In the genomic region with DNA sequence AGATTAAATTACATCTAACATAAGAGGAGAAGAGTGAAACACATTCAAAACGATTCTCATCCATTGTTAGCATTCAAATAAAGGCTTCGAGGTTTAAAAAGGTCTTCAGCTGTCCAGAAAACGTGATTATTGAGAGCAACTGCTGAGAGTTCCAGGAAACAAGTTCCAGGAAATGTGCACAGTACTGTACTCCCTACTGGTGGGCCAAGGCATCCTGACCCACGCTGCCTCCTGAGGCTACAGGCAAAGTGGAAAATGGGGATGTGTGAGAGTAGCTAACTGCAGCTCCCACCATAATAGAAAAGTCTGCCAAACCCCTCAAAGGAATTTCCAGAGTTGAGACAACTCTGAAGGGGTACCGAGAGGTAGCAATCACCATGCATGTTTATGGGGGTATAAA, we compare ENCODE assay signal across 12 cellular contexts. TPM values are rescaled to one million over a fixed set of nuclear protein-coding genes. Genes with fewer than 3 reads are reported as not detected.
A peak's percentile ranks its signal among the peaks of the same experiment; 100 is the strongest.
DNase-seq lines count a peak whose midpoint lies in the region; ATAC-seq and TF ChIP-seq lines count a peak whose summit lies in the region.
"Had no signal": no experiment of that assay in that cellular context is flagged by ENCODE, and none has a peak within 500 bp of the region (broad histone marks: within the 10 kb centered on the region; RNA-seq: fewer than 3 reads in every experiment).

No MANE protein-coding gene starts in this region.

- no peak overlapping the region for H3K23ac ChIP-seq in H9 (ENCODE audit: insufficient read length, low read depth, low read length)

- ATAC-seq in activated CD8-positive, alpha-beta T cell treated with anti-CD3 and anti-CD28 coated beads for 36 hours, result no peak
- ATAC-seq: SK-N-SH treated with all-trans-retinoic acid at 6 μM for 48 hours had no signal

- no peak overlapping the region for H4K91ac ChIP-seq in H9 (ENCODE audit: insufficient read length, low read depth, low read length)

- POLR2A ChIA-PET in activated CD8-positive, alpha-beta T cell treated with anti-CD3 and anti-CD28 coated beads for 36 hours (lab: Charles Lee), result interaction anchor here (0.6 to 2.4 kb wide), 6 partner anchors 10 to 176 kb away, joined by 3 to 9 read pairs (median 5); no protein-coding TSS in a partner anchor

- no peak overlapping the region for H3K14ac ChIP-seq in H9 (ENCODE audit: insufficient read depth, low read length)

- H3K27ac ChIP-seq in H9 (ENCODE audit: insufficient read length, low read depth, low read length) (no peak overlapping the region), mucosa of rectum (ENCODE audit: low read depth in 2 of 2, low read length in 2 of 2) (peak overlapping the region in 1 of 2 donors; percentile 75), transverse colon (peak overlapping the region in 1 of 4 donors; percentile 65)

- no peak overlapping the region for H2BK15ac ChIP-seq in H9 (ENCODE audit: low read depth, low read length)

- H3K9me3 Mint-ChIP-seq in H9, result no peaks in the 10 kb centered on the region; a peak in 1 of 5 replicates
- peaks cover 3% of the 10 kb centered on the region for H3K9me3 Mint-ChIP-seq in activated CD8-positive, alpha-beta T cell treated with anti-CD3 and anti-CD28 coated beads for 36 hours

- DNase-seq in AML-193 (lab: John Stamatoyannopoulos, UW) (peak; percentile 9 to 20), H9 (no peak), NOMO-1 treated with DMSO at 0.1 percent for 48 hours (lab: John Stamatoyannopoulos, UW; ENCODE audit: unreplicated experiment) (no peak), transverse colon (no peak), 8988T (no peak)
- no peak for DNase-seq in activated CD8-positive, alpha-beta T cell treated with anti-CD3 and anti-CD28 coated beads for 36 hours
- no peak for DNase-seq in activated CD4-positive, CD25-positive, alpha-beta regulatory T cell treated with anti-CD3 and anti-CD28 coated beads, Interleukin-2, amount 50 U/mL, for 72 hours
- DNase-seq: DMS153, NCI-H1694 treated with DMSO at 0.1 percent for 48 hours had no signal

- no CpG with 5 or more reads among the region's 5 CpGs for WGBS in H9 (ENCODE audit: extremely low coverage, insufficient read length, low lambda C conversion rate)
- 25 to 39% methylated on average over 4 to 5 of the region's 5 CpGs for WGBS in transverse colon (ENCODE audit: low coverage in 1 of 2), 2 donors

- TF ChIP-seq POLR2A in transverse colon (IDR thresholded peaks at IDR 0.05), result no peak

- no peak for TF ChIP-seq EP300 in transverse colon (IDR thresholded peaks at IDR 0.05; ENCODE audit: low read depth)

- TF ChIP-seq CTCF in H9 (conservative IDR thresholded peaks at IDR 0.05) (no peak), transverse colon (IDR thresholded peaks at IDR 0.05) (no peak)
- no peak for TF ChIP-seq CTCF in activated CD8-positive, alpha-beta T cell treated with anti-CD3 and anti-CD28 coated beads for 36 hours (IDR thresholded peaks at IDR 0.05)

- no peak overlapping the region for H2BK20ac ChIP-seq in H9 (ENCODE audit: low read depth, low read length, poor library complexity, severe bottlenecking)

- in situ Hi-C loops in transverse colon (cut with MboI; ENCODE audit: low pct_ligation_motif_present in 1 of 4, low pct_unique_long_range_greater_than_20kb in 1 of 4, low sequenced_read_pairs in 3 of 4), result no loop called here

- no peaks in the 10 kb centered on the region for H3K79me1 ChIP-seq in H9 (ENCODE audit: insufficient read depth, low read depth, low read length, poor library complexity, severe bottlenecking)

- no peak overlapping the region for H3K18ac ChIP-seq in H9 (ENCODE audit: insufficient read length, low read depth, low read length)

- H3K79me2 ChIP-seq in H9 (ENCODE audit: insufficient read depth, low read length), result peaks cover 6% of the 10 kb centered on the region; the same call in 1 of the 2 replicates
- H3K79me2 ChIP-seq: parathyroid adenoma had no signal

- peak overlapping the region; percentile 67 to 83 for H3K4me3 ChIP-seq in mucosa of rectum (ENCODE audit: low read length in 2 of 2)
- H3K4me3 ChIP-seq in transverse colon, result peak overlapping the region in 1 of 4 donors; percentile 51

- H3K36me3 ChIP-seq in mucosa of rectum (ENCODE audit: control insufficient read depth in 2 of 2, insufficient read depth in 2 of 2, low read length in 2 of 2), result no peaks in the 10 kb centered on the region
- H3K36me3 ChIP-seq in transverse colon, result no peaks in the 10 kb centered on the region

- H4K5ac ChIP-seq in H9 (ENCODE audit: insufficient read length, low read depth, low read length), result no peak overlapping the region

- H2BK12ac ChIP-seq in H9 (ENCODE audit: insufficient read length, low read depth, low read length), result no peak overlapping the region

- intact Hi-C loops in activated CD8-positive, alpha-beta T cell treated with anti-CD3 and anti-CD28 coated beads for 36 hours (cut with micrococcal nuclease), result loop anchor here (1.0 to 5.0 kb wide), 4 partner anchors 27 to 176 kb away; no protein-coding TSS in a partner anchor
- intact Hi-C loops in transverse colon (cut with DNase I; ENCODE audit: low total_unique reads), result no loop called here

- peaks cover 16% of the 10 kb centered on the region for H3K23me2 ChIP-seq in H9 (ENCODE audit: insufficient read length, low read depth, low read length, poor library complexity, severe bottlenecking)

- H3K36me3 Mint-ChIP-seq in H9 (ENCODE audit: insufficient read depth in 1 of 3, low read depth in 3 of 3), result no peaks in the 10 kb centered on the region; a peak in 1 of 7 replicates
- H3K36me3 Mint-ChIP-seq in activated CD8-positive, alpha-beta T cell treated with anti-CD3 and anti-CD28 coated beads for 36 hours (ENCODE audit: low read depth), result peaks cover 5% of the 10 kb centered on the region

- no peak overlapping the region for H2AFZ ChIP-seq in H9 (ENCODE audit: low read length)

- peak overlapping the region; percentile 84 to 95; a peak in 3 of 5 replicates for H3K4me3 Mint-ChIP-seq in H9
- H3K4me3 Mint-ChIP-seq in activated CD8-positive, alpha-beta T cell treated with anti-CD3 and anti-CD28 coated beads for 36 hours, result peak overlapping the region; percentile 93

- peak overlapping the region; percentile 99 for H3K4me2 ChIP-seq in H9 (ENCODE audit: insufficient read depth, insufficient read length, low read length)

- no peak overlapping the region for H2BK5ac ChIP-seq in H9 (ENCODE audit: insufficient read length, low read length)

- no peak overlapping the region for H2BK120ac ChIP-seq in H9 (ENCODE audit: low read depth, low read length, poor library complexity, severe bottlenecking)

- H3K56ac ChIP-seq in H9 (ENCODE audit: insufficient read length, low read depth, low read length), result no peak overlapping the region

- no peak overlapping the region for H3K4ac ChIP-seq in H9 (ENCODE audit: low read depth, low read length)

- H3T11ph ChIP-seq in H9 (ENCODE audit: low read length), result no peak overlapping the region

- H4K20me1 ChIP-seq in H9 (ENCODE audit: control insufficient read depth, insufficient read depth, insufficient read length), result no peaks in the 10 kb centered on the region

- CTCF ChIA-PET in activated CD8-positive, alpha-beta T cell treated with anti-CD3 and anti-CD28 coated beads for 36 hours (lab: Charles Lee), result interaction anchor here (1.1 to 3.2 kb wide), 12 partner anchors 9 to 181 kb away, joined by 3 to 31 read pairs (median 6); no protein-coding TSS in a partner anchor

- no peak overlapping the region for H3K27ac Mint-ChIP-seq in H9
- H3K27ac Mint-ChIP-seq in activated CD8-positive, alpha-beta T cell treated with anti-CD3 and anti-CD28 coated beads for 36 hours, result peak overlapping the region; percentile 98

- H3K4me1 ChIP-seq in H9 (ENCODE audit: insufficient read depth, low read length) (no peaks in the 10 kb centered on the region; the same call in none of the 2 replicates), mucosa of rectum (ENCODE audit: control insufficient read depth in 2 of 2, insufficient read depth in 2 of 2, low read length in 2 of 2) (peaks cover 4% of the 10 kb centered on the region in 2 donors), transverse colon (peaks cover 0 to 14% (median 9%) of the 10 kb centered on the region in 4 donors)
- H3K4me1 ChIP-seq: parathyroid adenoma had no signal

- H3K27me3 Mint-ChIP-seq in H9 (ENCODE audit: low read depth), result peaks cover 19% of the 10 kb centered on the region
- no peaks in the 10 kb centered on the region for H3K27me3 Mint-ChIP-seq in activated CD8-positive, alpha-beta T cell treated with anti-CD3 and anti-CD28 coated beads for 36 hours

- H3K4me1 Mint-ChIP-seq in H9, result peaks cover 13 to 21% of the 10 kb centered on the region in 2 experiments
- H3K4me1 Mint-ChIP-seq in activated CD8-positive, alpha-beta T cell treated with anti-CD3 and anti-CD28 coated beads for 36 hours (ENCODE audit: low read depth), result peaks cover 32% of the 10 kb centered on the region

- H3K9me3 ChIP-seq in H9 (ENCODE audit: control insufficient read depth, low read depth, low read length), result no peaks in the 10 kb centered on the region
- no peaks in the 10 kb centered on the region for H3K9me3 ChIP-seq in mucosa of rectum (ENCODE audit: control insufficient read depth in 2 of 2, low read length in 2 of 2)
- no peaks in the 10 kb centered on the region for H3K9me3 ChIP-seq in transverse colon

- H3K9ac ChIP-seq in H9 (ENCODE audit: extremely low read depth, insufficient read length, low read length), result no peak overlapping the region
- H3K9ac ChIP-seq in mucosa of rectum (ENCODE audit: low read depth in 1 of 2, low read length in 2 of 2), result no peak overlapping the region
- H3K9ac ChIP-seq: parathyroid adenoma had no signal

- H4K8ac ChIP-seq in H9 (replicated peaks; ENCODE audit: insufficient read length, low read depth, low read length), result no peak overlapping the region

- no peaks in the 10 kb centered on the region; the same call in 1 of the 2 replicates for H3K27me3 ChIP-seq in H9 (ENCODE audit: insufficient read depth, low read length)
- H3K27me3 ChIP-seq in mucosa of rectum (ENCODE audit: control insufficient read depth in 2 of 2, insufficient read depth in 2 of 2, low read length in 2 of 2), result peaks cover 8 to 13% of the 10 kb centered on the region in 2 donors
- H3K27me3 ChIP-seq in transverse colon, result peaks cover 47% of the 10 kb centered on the region

- H2AK5ac ChIP-seq in H9 (ENCODE audit: insufficient read length, low read length), result no peak overlapping the region

RNA-seq across cellular contexts. Expression of a gene that starts 2.0 kb away (rescaled TPM):
- total RNA-seq in H9 (2021) (4.5 and 5.1 TPM in 2 replicates), transverse colon (100 to 1,000 TPM in 3 of 4 donors, 10 to 100 TPM in 1; 44.1 to 123 (median 111) TPM)
- 1 to 10 TPM; 5.3 to 6.2 TPM for total RNA-seq in activated CD8-positive, alpha-beta T cell treated with anti-CD3 and anti-CD28 coated beads for 36 hours

Comparison
In these comparisons a context has a peak if more than half of its experiments do, and no peak if none do; other contexts are left out.
1. DNase-seq: peak in AML-193 (2 of 2); none in H9 (single experiment), activated CD8-positive, alpha-beta T cell treated with anti-CD3 and anti-CD28 coated beads for 36 hours (single experiment), NOMO-1 treated with DMSO at 0.1 percent for 48 hours (single experiment), transverse colon (single experiment), 8988T (single experiment) and activated CD4-positive, CD25-positive, alpha-beta regulatory T cell treated with anti-CD3 and anti-CD28 coated beads, Interleukin-2, amount 50 U/mL, for 72 hours (single experiment).